In genomic region chr3:49856181-49857005, GRCh38 we compare ENCODE assay signal across 1 cellular context.
A peak's percentile ranks its signal among the peaks of the same experiment; 100 is the strongest.
TF ChIP-seq lines count a peak whose summit lies in the region.

TRAIP (minus strand) TSS chr3:49856564; CDS start chr3:49856453, 111 bp downstream.

TF ChIP-seq in HepG2, 621 proteins besides CTCF, POLR2A, EP300 and RAD21 (continued from another document and continues in another):
- TF ChIP-seq, protein P1, sequence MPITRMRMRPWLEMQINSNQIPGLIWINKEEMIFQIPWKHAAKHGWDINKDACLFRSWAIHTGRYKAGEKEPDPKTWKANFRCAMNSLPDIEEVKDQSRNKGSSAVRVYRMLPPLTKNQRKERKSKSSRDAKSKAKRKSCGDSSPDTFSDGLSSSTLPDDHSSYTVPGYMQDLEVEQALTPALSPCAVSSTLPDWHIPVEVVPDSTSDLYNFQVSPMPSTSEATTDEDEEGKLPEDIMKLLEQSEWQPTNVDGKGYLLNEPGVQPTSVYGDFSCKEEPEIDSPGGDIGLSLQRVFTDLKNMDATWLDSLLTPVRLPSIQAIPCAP (CRISPR knock-in tag; IDR thresholded peaks at IDR 0.05; ENCODE audit: low read depth): no peak
- TF ChIP-seq NCOA1 (CRISPR knock-in tag; IDR thresholded peaks at IDR 0.05) (no peak), ELF4 (CRISPR knock-in tag; IDR thresholded peaks at IDR 0.05; ENCODE audit: borderline replicate concordance) (no peak), ETV6 (CRISPR knock-in tag; conservative IDR thresholded peaks at IDR 0.05) (no peak), FOXP4 (CRISPR knock-in tag; IDR thresholded peaks at IDR 0.05) (0 out of 2 replicates have a peak, but pooled peaks have one; percentile 40), SOX5 (CRISPR knock-in tag; IDR thresholded peaks at IDR 0.05; ENCODE audit: borderline replicate concordance) (peak; percentile 22; the same call in 1 of the 2 replicates), SRSF1 (optimal IDR thresholded peaks at IDR 0.05; ENCODE audit: low read depth, low read length) (peak; percentile 47), HOXA7 (CRISPR knock-in tag; IDR thresholded peaks at IDR 0.05) (no peak), SMAD1 (CRISPR knock-in tag; IDR thresholded peaks at IDR 0.05; ENCODE audit: borderline replicate concordance, low read depth) (no peak; the same call in 1 of the 2 replicates), ZKSCAN5 (CRISPR knock-in tag; IDR thresholded peaks at IDR 0.05) (no peak), ZNF567 (CRISPR knock-in tag; IDR thresholded peaks at IDR 0.05; ENCODE audit: borderline replicate concordance) (no peak; the same call in 1 of the 2 replicates), THAP11 (CRISPR knock-in tag; IDR thresholded peaks at IDR 0.05) (peak; percentile 90), ZNF318 (CRISPR knock-in tag; IDR thresholded peaks at IDR 0.05) (no peak), AHDC1 (CRISPR knock-in tag; IDR thresholded peaks at IDR 0.05; ENCODE audit: borderline replicate concordance) (no peak), AGO2 (optimal IDR thresholded peaks at IDR 0.05; ENCODE audit: low read depth, low read length) (no peak), TEAD2 (CRISPR knock-in tag; IDR thresholded peaks at IDR 0.05) (no peak), ZNF275 (CRISPR knock-in tag; IDR thresholded peaks at IDR 0.05; ENCODE audit: borderline replicate concordance) (peak; percentile 74; the same call in 1 of the 2 replicates), KDM1A (CRISPR knock-in tag; IDR thresholded peaks at IDR 0.05) (no peak), HOMEZ (CRISPR knock-in tag; IDR thresholded peaks at IDR 0.05; ENCODE audit: low read depth) (0 out of 2 replicates have a peak, but pooled peaks have one; percentile 17), POLR2G (IDR thresholded peaks at IDR 0.05; ENCODE audit: low read depth, low read length) (peak; percentile 88)
- TF ChIP-seq, protein P2, sequence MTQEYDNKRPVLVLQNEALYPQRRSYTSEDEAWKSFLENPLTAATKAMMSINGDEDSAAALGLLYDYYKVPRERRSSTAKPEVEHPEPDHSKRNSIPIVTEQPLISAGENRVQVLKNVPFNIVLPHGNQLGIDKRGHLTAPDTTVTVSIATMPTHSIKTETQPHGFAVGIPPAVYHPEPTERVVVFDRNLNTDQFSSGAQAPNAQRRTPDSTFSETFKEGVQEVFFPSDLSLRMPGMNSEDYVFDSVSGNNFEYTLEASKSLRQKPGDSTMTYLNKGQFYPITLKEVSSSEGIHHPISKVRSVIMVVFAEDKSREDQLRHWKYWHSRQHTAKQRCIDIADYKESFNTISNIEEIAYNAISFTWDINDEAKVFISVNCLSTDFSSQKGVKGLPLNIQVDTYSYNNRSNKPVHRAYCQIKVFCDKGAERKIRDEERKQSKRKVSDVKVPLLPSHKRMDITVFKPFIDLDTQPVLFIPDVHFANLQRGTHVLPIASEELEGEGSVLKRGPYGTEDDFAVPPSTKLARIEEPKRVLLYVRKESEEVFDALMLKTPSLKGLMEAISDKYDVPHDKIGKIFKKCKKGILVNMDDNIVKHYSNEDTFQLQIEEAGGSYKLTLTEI (CRISPR knock-in tag; conservative IDR thresholded peaks at IDR 0.05): no peak
- TF ChIP-seq, protein P3, sequence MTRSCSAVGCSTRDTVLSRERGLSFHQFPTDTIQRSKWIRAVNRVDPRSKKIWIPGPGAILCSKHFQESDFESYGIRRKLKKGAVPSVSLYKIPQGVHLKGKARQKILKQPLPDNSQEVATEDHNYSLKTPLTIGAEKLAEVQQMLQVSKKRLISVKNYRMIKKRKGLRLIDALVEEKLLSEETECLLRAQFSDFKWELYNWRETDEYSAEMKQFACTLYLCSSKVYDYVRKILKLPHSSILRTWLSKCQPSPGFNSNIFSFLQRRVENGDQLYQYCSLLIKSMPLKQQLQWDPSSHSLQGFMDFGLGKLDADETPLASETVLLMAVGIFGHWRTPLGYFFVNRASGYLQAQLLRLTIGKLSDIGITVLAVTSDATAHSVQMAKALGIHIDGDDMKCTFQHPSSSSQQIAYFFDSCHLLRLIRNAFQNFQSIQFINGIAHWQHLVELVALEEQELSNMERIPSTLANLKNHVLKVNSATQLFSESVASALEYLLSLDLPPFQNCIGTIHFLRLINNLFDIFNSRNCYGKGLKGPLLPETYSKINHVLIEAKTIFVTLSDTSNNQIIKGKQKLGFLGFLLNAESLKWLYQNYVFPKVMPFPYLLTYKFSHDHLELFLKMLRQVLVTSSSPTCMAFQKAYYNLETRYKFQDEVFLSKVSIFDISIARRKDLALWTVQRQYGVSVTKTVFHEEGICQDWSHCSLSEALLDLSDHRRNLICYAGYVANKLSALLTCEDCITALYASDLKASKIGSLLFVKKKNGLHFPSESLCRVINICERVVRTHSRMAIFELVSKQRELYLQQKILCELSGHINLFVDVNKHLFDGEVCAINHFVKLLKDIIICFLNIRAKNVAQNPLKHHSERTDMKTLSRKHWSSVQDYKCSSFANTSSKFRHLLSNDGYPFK (CRISPR knock-in tag; IDR thresholded peaks at IDR 0.05; ENCODE audit: borderline replicate concordance): peak; percentile 60
- TF ChIP-seq, protein P4, sequence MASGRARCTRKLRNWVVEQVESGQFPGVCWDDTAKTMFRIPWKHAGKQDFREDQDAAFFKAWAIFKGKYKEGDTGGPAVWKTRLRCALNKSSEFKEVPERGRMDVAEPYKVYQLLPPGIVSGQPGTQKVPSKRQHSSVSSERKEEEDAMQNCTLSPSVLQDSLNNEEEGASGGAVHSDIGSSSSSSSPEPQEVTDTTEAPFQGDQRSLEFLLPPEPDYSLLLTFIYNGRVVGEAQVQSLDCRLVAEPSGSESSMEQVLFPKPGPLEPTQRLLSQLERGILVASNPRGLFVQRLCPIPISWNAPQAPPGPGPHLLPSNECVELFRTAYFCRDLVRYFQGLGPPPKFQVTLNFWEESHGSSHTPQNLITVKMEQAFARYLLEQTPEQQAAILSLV (CRISPR knock-in tag; IDR thresholded peaks at IDR 0.05; ENCODE audit: borderline replicate concordance): no peak
